10 cellular contexts compared by ENCODE assay signal in genomic region chr5:56900395-56900794, GRCh38. TPM values are rescaled to one million over a fixed set of nuclear protein-coding genes. Genes with fewer than 3 reads are reported as not detected.
DNase-seq lines count a peak whose midpoint lies in the region; ATAC-seq, FAIRE-seq and TF ChIP-seq lines count a peak whose summit lies in the region.
"Had no signal": no experiment of that assay in that cellular context is flagged by ENCODE, and none has a peak within 500 bp of the region (broad histone marks: within the 10 kb centered on the region; RNA-seq: fewer than 3 reads in every experiment).

No MANE protein-coding gene starts in this region.

- SMC1A ChIA-PET in GM12878 (lab: Charles Lee; ENCODE audit: uncharacterized antibody, unreplicated experiment), result interaction anchor here (0.7 to 5.2 kb wide), 15 partner anchors 9 to 635 kb away, joined by 3 to 45 read pairs (median 4); partner anchors contain the start of gene SETD9

- H3K9ac ChIP-seq in MM.1S (ENCODE audit: low read length) (no peak overlapping the region), GM12878 (ENCODE audit: control insufficient read depth, insufficient read depth, low read length) (no peak overlapping the region)

- H3K9me2 ChIP-seq in MM.1S (replicated peaks; ENCODE audit: insufficient read depth, low read length), result no peaks in the 10 kb centered on the region

- in situ Hi-C loops in GM12878 (cut with MboI), result loop anchor here (5.0 to 25.0 kb wide), 3 partner anchors 237 to 1562 kb away; partner anchors contain the start of gene PLK2

- POLR2A ChIA-PET in GM10248 (lab: Yijun Ruan, JAX), result no interaction called here
- POLR2A ChIA-PET in GM12878 (lab: Charles Lee), result interaction anchor here (0.8 kb wide), 1 partner anchor 11 kb away, joined by 3 read pairs; no protein-coding TSS in a partner anchor

- H3K9me3 ChIP-seq in MM.1S (replicated peaks; ENCODE audit: insufficient read depth, low read length), result no peaks in the 10 kb centered on the region
- no peaks in the 10 kb centered on the region; the same call in 2 of the 3 replicates for H3K9me3 ChIP-seq in GM12878 (replicated peaks; ENCODE audit: control insufficient read depth, insufficient read depth, low read length)
- no peaks in the 10 kb centered on the region for H3K9me3 ChIP-seq in prostate gland
- H3K9me3 ChIP-seq: psoas muscle, suprapubic skin had no signal

- TF ChIP-seq RAD21 in GM12878 (IDR thresholded peaks at IDR 0.05; ENCODE audit: insufficient read depth, low read depth, low read length), result no peak

- no peak for TF ChIP-seq POLR2A in GM12878 (IDR thresholded peaks at IDR 0.05; ENCODE audit: low read depth, low read length)
- TF ChIP-seq POLR2A in prostate gland (IDR thresholded peaks at IDR 0.05), result no peak

- ATAC-seq in GM12878, result peak; percentile 47
- no peak for ATAC-seq in HG02870 (IDR thresholded peaks at IDR 0.05; ENCODE audit: unreplicated experiment)

- H3K27ac ChIP-seq in MM.1S (ENCODE audit: low read length), result no peak overlapping the region
- no peak overlapping the region for H3K27ac ChIP-seq in GM12878 (ENCODE audit: control insufficient read depth, insufficient read depth)
- no peak overlapping the region for H3K27ac ChIP-seq in prostate gland
- H3K27ac ChIP-seq: psoas muscle, suprapubic skin had no signal

- 2% methylated on average over 4 of the region's 4 CpGs for WGBS in GM12878 (ENCODE audit: insufficient coverage, insufficient replicate concordance, low lambda C conversion rate, missing lambda C conversion rate)
- 63% methylated on average over 4 of the region's 4 CpGs for WGBS in prostate gland

- intact Hi-C loops in GM12878 (cut with micrococcal nuclease; ENCODE audit: unreplicated experiment), result loop anchor here (2.0 to 10.0 kb wide), 4 partner anchors 376 to 1564 kb away; partner anchors contain the start of gene PLK2
- intact Hi-C loops in prostate gland (cut with DNase I), result loop anchor here (2.0 to 5.0 kb wide), 2 partner anchors 320 to 1562 kb away; partner anchors contain the start of gene PLK2
- intact Hi-C loops in head of caudate nucleus (cut with DNase I), result loop anchor here (5.0 kb wide), 1 partner anchor 317 kb away; no protein-coding TSS in a partner anchor

- H2AFZ ChIP-seq in MM.1S (ENCODE audit: low read length), result no peak overlapping the region
- H2AFZ ChIP-seq in GM12878 (ENCODE audit: control insufficient read depth, low read depth, low read length), result no peak overlapping the region

- RAD21 ChIA-PET in GM12878 (lab: Charles Lee; ENCODE audit: unreplicated experiment), result interaction anchor here (0.6 to 6.9 kb wide), 10 partner anchors 9 to 1570 kb away, joined by 3 to 63 read pairs (median 4); partner anchors contain the start of gene SETD9

- TF ChIP-seq EP300 in GM12878 (IDR thresholded peaks at IDR 0.05; ENCODE audit: borderline replicate concordance in 1 of 2, control insufficient read depth in 1 of 2, low read depth in 2 of 2, low read length in 2 of 2), result no peak

- no TSS peak for BruUV-seq in GM12878 (replicated peaks; lab: Mats Ljungman, UMichigan)

- H3F3A ChIP-seq in MM.1S (ENCODE audit: insufficient read depth, low read length), result 0 out of 2 replicates have a peak, but pooled peaks cover 3% of the 10 kb centered on the region

- DNase-seq in GM10248 (ENCODE audit: extremely low spot score), result peak; percentile 6
- DNase-seq in MM.1S, result no peak
- DNase-seq in GM12878 (ENCODE audit: low read depth, low spot score), result no peak
- peak; percentile 3 for DNase-seq in myocyte (ENCODE audit: low read depth)
- no peak for DNase-seq in prostate gland (ENCODE audit: low spot score)
- DNase-seq in head of caudate nucleus, result no peak
- DNase-seq in amniotic stem cell (lab: John Stamatoyannopoulos, UW), result no peak
- DNase-seq: psoas muscle had no signal

- CTCF ChIA-PET in GM10248 (lab: Yijun Ruan, JAX) (interaction anchor here (0.6 to 6.3 kb wide), 24 partner anchors 8 to 1561 kb away, joined by 3 to 60 read pairs (median 4); partner anchors contain the start of gene SETD9), GM12878 (lab: Yijun Ruan, JAX) (interaction anchor here (0.6 to 5.9 kb wide), 25 partner anchors 8 to 631 kb away, joined by 3 to 83 read pairs (median 5); partner anchors contain the start of gene SETD9)

- H3K4me1 ChIP-seq in MM.1S (ENCODE audit: low read length) (no peaks in the 10 kb centered on the region), GM12878 (ENCODE audit: control insufficient read depth, insufficient read depth, low read length) (no peaks in the 10 kb centered on the region), prostate gland (replicated peaks) (no peaks in the 10 kb centered on the region)
- H3K4me1 ChIP-seq: psoas muscle, suprapubic skin had no signal

- no peaks in the 10 kb centered on the region for H3K36me3 ChIP-seq in MM.1S (replicated peaks; ENCODE audit: insufficient read depth, low read length)
- H3K36me3 ChIP-seq in GM12878 (ENCODE audit: control insufficient read depth in 2 of 2, insufficient read depth in 2 of 2, low read length in 1 of 2), result no peaks in the 10 kb centered on the region
- H3K36me3 ChIP-seq in prostate gland, result no peaks in the 10 kb centered on the region
- H3K36me3 ChIP-seq: suprapubic skin had no signal

- TF ChIP-seq CTCF in GM10248 (IDR thresholded peaks at IDR 0.05; ENCODE audit: control extremely low read depth, extremely low read depth, low read depth, missing control alignments) (no peak), MM.1S (IDR thresholded peaks at IDR 0.05; ENCODE audit: low read length) (no peak), GM12878 (IDR thresholded peaks at IDR 0.05 in 2 of 3, conservative IDR thresholded peaks at IDR 0.05 in 1 of 3; ENCODE audit: control insufficient read depth in 2 of 3, extremely low read depth in 1 of 3, insufficient read depth in 1 of 3, low read depth in 3 of 3, low read length in 3 of 3) (no peak), prostate gland (IDR thresholded peaks at IDR 0.05) (no peak)

- H3K4me2 ChIP-seq in MM.1S (ENCODE audit: low read depth, low read length) (peak overlapping the region; percentile 15; the same call in 1 of the 2 replicates), GM12878 (ENCODE audit: control insufficient read depth, insufficient read depth) (peak overlapping the region; percentile 47; the same call in 1 of the 2 replicates)

- peak; percentile 23 for FAIRE-seq in GM12878 (lab: Jason Lieb, UNC)

- H3K27me3 ChIP-seq in MM.1S (replicated peaks; ENCODE audit: insufficient read depth, low read length), result no peaks in the 10 kb centered on the region
- no peaks in the 10 kb centered on the region; a peak in 1 of 4 replicates for H3K27me3 ChIP-seq in GM12878 (replicated peaks in 1 of 2; ENCODE audit: control insufficient read depth in 2 of 2, insufficient read depth in 2 of 2, low read length in 1 of 2)
- no peaks in the 10 kb centered on the region for H3K27me3 ChIP-seq in prostate gland (replicated peaks; ENCODE audit: insufficient read depth)
- H3K27me3 ChIP-seq: suprapubic skin had no signal

- H4K20me1 ChIP-seq in MM.1S (ENCODE audit: insufficient read depth, low read length), result no peaks in the 10 kb centered on the region
- H4K20me1 ChIP-seq in GM12878 (ENCODE audit: control insufficient read depth, insufficient read depth), result no peaks in the 10 kb centered on the region

- H3K4me3 ChIP-seq in MM.1S (ENCODE audit: low read length) (no peak overlapping the region), GM12878 (no peak overlapping the region), prostate gland (no peak overlapping the region)
- H3K4me3 ChIP-seq: psoas muscle, suprapubic skin had no signal

- no peaks in the 10 kb centered on the region for H3K79me2 ChIP-seq in MM.1S (ENCODE audit: low read length)
- H3K79me2 ChIP-seq in GM12878 (ENCODE audit: control insufficient read depth, insufficient read depth, low read length), result no peaks in the 10 kb centered on the region

TF ChIP-seq in GM12878, 131 proteins besides CTCF, POLR2A, EP300 and RAD21 (continues in another document):
- no peak for TF ChIP-seq STAT1 (conservative IDR thresholded peaks at IDR 0.05)

RNA-seq across cellular contexts. Expression of gene SETD9, which starts 9.0 kb away (rescaled TPM):
- 7.6 and 11.6 TPM in 2 replicates for total RNA-seq in GM12878 (2013; cell fraction: nucleolus; rRNA removed)
- total RNA-seq in GM12878 (2014; rRNA removed) (9.0 and 10.4 TPM in 2 replicates), GM12878 (2014; rRNA removed; fragmentation: Illumina TruSeq; extraction: Trizol) (10.5 and 12.3 TPM in 2 replicates), GM12878 (2021) (8.0 and 8.7 TPM in 2 replicates), myocyte (13.3 and 26.5 TPM in 2 replicates), prostate gland (10 to 100 TPM; 10.7 to 20.3 TPM)
- 6.3 TPM for polyA plus RNA-seq in GM12878 (2011; ENCODE audit: low read depth)
- polyA plus RNA-seq in GM12878 (2011; rRNA removed) (13.0 and 17.0 TPM in 2 replicates), GM12878 (2014; fragmentation: Illumina TruSeq; extraction: Trizol) (10.1 and 12.9 TPM in 2 replicates), GM12878 (2014; fragmentation: Nextera tagmentation; extraction: Ambion mirVana) (10 to 100 TPM; 12.9 to 17.1 TPM), GM12878 (2014; rRNA removed) (7.4 and 9.1 TPM in 2 replicates), GM12878 (2016; fragmentation: Nextera tagmentation; extraction: Ambion mirVana) (10 to 100 TPM; 14.9 to 17.8 TPM)
- 5.1 and 5.2 TPM in 2 replicates for polyA plus RNA-seq in GM12878 (2011; cell fraction: cytosol; rRNA removed)
- 3.0 and 4.5 TPM in 2 replicates for polyA plus RNA-seq in GM12878 (2011; cell fraction: nucleus; rRNA removed)
- polyA plus RNA-seq in GM12878 (2012), result 4.9 and 5.1 TPM in 2 replicates
- 3.6 and 12.7 TPM in 2 replicates for polyA minus RNA-seq in GM12878 (2011; rRNA and poly(A)+ RNA removed)
- 4.1 and 5.6 TPM in 2 replicates for polyA minus RNA-seq in GM12878 (2011; cell fraction: cytosol; rRNA and poly(A)+ RNA removed)
- 3.9 and 4.1 TPM in 2 replicates for polyA minus RNA-seq in GM12878 (2011; cell fraction: nucleus; rRNA and poly(A)+ RNA removed)
- 8.5 TPM for polyA plus RNA-seq in myocyte (2012)

RNA-seq across cellular contexts. Expression of gene MIER3, which starts 51.5 kb away (rescaled TPM):
- total RNA-seq in GM12878 (2013; cell fraction: nucleolus; rRNA removed), result 21.6 and 25.9 TPM in 2 replicates
- total RNA-seq in GM12878 (2014; rRNA removed) (7.9 and 11.1 TPM in 2 replicates), GM12878 (2014; rRNA removed; fragmentation: Illumina TruSeq; extraction: Trizol) (13.0 and 14.6 TPM in 2 replicates), GM12878 (2021) (10.3 and 13.2 TPM in 2 replicates), myocyte (20.5 and 25.5 TPM in 2 replicates), prostate gland (10 to 100 TPM; 35.8 to 40.6 TPM)
- polyA plus RNA-seq in GM12878 (2011; ENCODE audit: low read depth), result 3.1 TPM
- polyA plus RNA-seq in GM12878 (2011; rRNA removed) (13.8 and 17.9 TPM in 2 replicates), GM12878 (2014; fragmentation: Illumina TruSeq; extraction: Trizol) (8.7 and 11.0 TPM in 2 replicates), GM12878 (2014; fragmentation: Nextera tagmentation; extraction: Ambion mirVana) (1 to 10 TPM; 2.9 to 3.5 TPM), GM12878 (2014; rRNA removed) (4.7 and 8.5 TPM in 2 replicates), GM12878 (2016; fragmentation: Nextera tagmentation; extraction: Ambion mirVana) (1 to 10 TPM; 6.3 to 6.5 TPM)
- polyA plus RNA-seq in GM12878 (2011; cell fraction: cytosol; rRNA removed), result 6.6 and 6.9 TPM in 2 replicates
- 12.9 and 14.5 TPM in 2 replicates for polyA plus RNA-seq in GM12878 (2011; cell fraction: nucleus; rRNA removed)
- polyA plus RNA-seq in GM12878 (2012), result 5.2 and 5.4 TPM in 2 replicates
- 16.0 and 24.5 TPM in 2 replicates for polyA minus RNA-seq in GM12878 (2011; rRNA and poly(A)+ RNA removed)
- polyA minus RNA-seq in GM12878 (2011; cell fraction: cytosol; rRNA and poly(A)+ RNA removed), result 6.7 and 7.6 TPM in 2 replicates
- 6.4 and 7.7 TPM in 2 replicates for polyA minus RNA-seq in GM12878 (2011; cell fraction: nucleus; rRNA and poly(A)+ RNA removed)
- 4.0 TPM for polyA plus RNA-seq in myocyte (2012)

Comparison
In these comparisons a context has a peak if more than half of its experiments do, and no peak if none do; other contexts are left out.
1. DNase-seq: peak in GM10248 (single experiment) and myocyte (single experiment); none in MM.1S (single experiment), GM12878 (single experiment), prostate gland (single experiment), head of caudate nucleus (0 of 42) and amniotic stem cell (single experiment).